In genomic region chr14:50619569-50620141, GRCh38 we compare ENCODE assay signal across 7 cellular contexts. TPM values are rescaled to one million over a fixed set of nuclear protein-coding genes. Genes with fewer than 3 reads are reported as not detected.
DNase-seq lines count a peak whose midpoint lies in the region; ATAC-seq and TF ChIP-seq lines count a peak whose summit lies in the region.

No MANE protein-coding gene starts in this region.

- peak; percentile 54 for ATAC-seq in HG02852 (IDR thresholded peaks at IDR 0.05; ENCODE audit: unreplicated experiment)
- ATAC-seq in GM21786 (IDR thresholded peaks at IDR 0.05; ENCODE audit: unreplicated experiment) = no peak

- TF ChIP-seq CTCF in Peyer's patch (IDR thresholded peaks at IDR 0.05) (peak in 5 of 6 experiments; percentile 45 to 62 (median 58)), prostate gland (IDR thresholded peaks at IDR 0.05) (peak; percentile 14 to 75 (median 68))

- TF ChIP-seq POLR2A in Peyer's patch (IDR thresholded peaks at IDR 0.05) = no peak
- TF ChIP-seq POLR2A in prostate gland (IDR thresholded peaks at IDR 0.05) = no peak

- no peaks in the 10 kb centered on the region for H3K27me3 ChIP-seq in Peyer's patch
- H3K27me3 ChIP-seq in prostate gland (replicated peaks; ENCODE audit: insufficient read depth) = no peaks in the 10 kb centered on the region

- no peaks in the 10 kb centered on the region for H3K4me1 ChIP-seq in Peyer's patch
- H3K4me1 ChIP-seq in prostate gland (replicated peaks) = no peaks in the 10 kb centered on the region

- H3K36me3 ChIP-seq in Peyer's patch (peaks cover 0 to 10% (median 0%) of the 10 kb centered on the region in 3 donors), prostate gland (no peaks in the 10 kb centered on the region)

- H3K4me3 ChIP-seq in Peyer's patch = no peak overlapping the region
- no peak overlapping the region for H3K4me3 ChIP-seq in prostate gland

- H3K27ac ChIP-seq in Peyer's patch (no peak overlapping the region), prostate gland (no peak overlapping the region)

- intact Hi-C loops in prostate gland (cut with DNase I) = loop anchor here (2.0 to 10.0 kb wide), 2 partner anchors 157 to 245 kb away; no protein-coding TSS in a partner anchor

- 63% methylated on average over 5 of the region's 5 CpGs for WGBS in prostate gland

- H3K9me3 ChIP-seq in Peyer's patch (no peaks in the 10 kb centered on the region), prostate gland (no peaks in the 10 kb centered on the region)

- DNase-seq in GM03348 (ENCODE audit: low spot score) (peak; percentile 61), Peyer's patch (no peak), fibroblast of peridontal ligament (ENCODE audit: extremely low read depth) (peak; percentile 83), prostate gland (ENCODE audit: low spot score) (no peak)
- no peak for DNase-seq in stimulated activated CD4-positive, alpha-beta T cell treated with anti-CD3 and anti-CD28 coated beads, Interleukin-4, amount 100 ng/mL, for 4 hours

RNA-seq across cellular contexts. Expression of gene SAV1, which starts 48.5 kb away (rescaled TPM):
- total RNA-seq in Peyer's patch (10 to 100 TPM; 16.6 to 23.9 (median 17.8) TPM), prostate gland (100 to 1,000 TPM in 1 of 2 donors, 10 to 100 TPM in 1; 29.4 to 105 TPM)

RNA-seq across cellular contexts. Expression of gene ATL1, which starts 59.7 kb away (rescaled TPM):
- total RNA-seq in Peyer's patch = 1 to 10 TPM; 6.6 to 9.5 (median 8.5) TPM
- total RNA-seq in prostate gland = 10 to 100 TPM in 1 of 2 donors, 1 to 10 TPM in 1; 5.3 to 26.5 TPM

Comparison
In these comparisons a context has a peak if more than half of its experiments do, and no peak if none do; other contexts are left out.
1. DNase-seq: peak in GM03348 (single experiment) and fibroblast of peridontal ligament (single experiment); none in Peyer's patch (0 of 3), prostate gland (single experiment) and stimulated activated CD4-positive, alpha-beta T cell treated with anti-CD3 and anti-CD28 coated beads, Interleukin-4, amount 100 ng/mL, for 4 hours (0 of 2).